In the genomic region with DNA sequence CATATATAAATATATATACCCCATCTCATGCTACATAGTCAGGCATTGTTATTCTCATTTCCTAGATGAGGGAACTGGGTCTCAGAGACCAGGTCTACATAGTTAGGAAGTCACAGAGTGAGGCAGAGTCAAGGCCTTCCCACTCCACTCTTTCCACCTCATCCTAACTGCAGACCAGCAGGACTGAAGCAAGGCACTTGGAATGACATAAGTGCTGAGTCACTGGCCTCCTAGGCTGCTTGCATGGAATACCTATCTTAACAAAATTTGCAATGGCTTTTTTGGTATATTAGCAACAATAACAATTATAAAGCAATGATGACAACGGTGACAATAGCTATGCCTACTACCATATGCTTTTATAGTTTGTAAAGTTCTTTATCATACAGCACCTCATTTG, we compare ENCODE assay signal across 19 cellular contexts. TPM values are rescaled to one million over a fixed set of nuclear protein-coding genes. Genes with fewer than 3 reads are reported as not detected.
DNase-seq lines count a peak whose midpoint lies in the region; ATAC-seq, FAIRE-seq and TF ChIP-seq lines count a peak whose summit lies in the region.
"Had no signal": no experiment of that assay in that cellular context is flagged by ENCODE, and none has a peak within 500 bp of the region (broad histone marks: within the 10 kb centered on the region; RNA-seq: fewer than 3 reads in every experiment).

No MANE protein-coding gene starts in this region.

- no peak overlapping the region for H3K4me3 Mint-ChIP-seq in activated T-helper 2 cell treated with anti-CD3 and anti-CD28 coated beads, Interferon-gamma antibody, Interleukin-2, Interleukin-4, amounts not matched to agents 10 μg/mL and 5 μg/mL and 100 μg/mL, durations not matched to agents 14 hours and 24 hours and 36 hours (ENCODE audit: low read depth)
- H3K4me3 Mint-ChIP-seq: activated naive CD8-positive, alpha-beta T cell treated with anti-CD3 and anti-CD28 coated beads for 36 hours; nephron progenitor cell; stimulated activated naive CD8-positive, alpha-beta T cell treated with anti-CD3 and anti-CD28 coated beads, Interleukin-15, amount 100 ng/mL, for 72 hours had no signal

- no peaks in the 10 kb centered on the region for H3K9me3 ChIP-seq in HUES48 (ENCODE audit: control insufficient read depth, insufficient read depth, low read length)
- no peaks in the 10 kb centered on the region for H3K9me3 ChIP-seq in K562 (replicated peaks; ENCODE audit: control insufficient read depth, insufficient read depth, low read depth, low read length)
- no peaks in the 10 kb centered on the region for H3K9me3 ChIP-seq in keratinocyte (ENCODE audit: control insufficient read depth, low read depth, low read length)
- H3K9me3 ChIP-seq in body of pancreas = no peaks in the 10 kb centered on the region
- no peaks in the 10 kb centered on the region for H3K9me3 ChIP-seq in esophagus muscularis mucosa
- H3K9me3 ChIP-seq: HAP-1 had no signal

- peaks cover 12% of the 10 kb centered on the region for H3K4me1 ChIP-seq in HUES48 (ENCODE audit: control insufficient read depth, insufficient read depth, low read length)
- H3K4me1 ChIP-seq in K562 (replicated peaks in 1 of 2; ENCODE audit: control insufficient read depth in 2 of 2, insufficient read depth in 2 of 2, low read length in 2 of 2) = no peaks in the 10 kb centered on the region
- H3K4me1 ChIP-seq in keratinocyte (ENCODE audit: control insufficient read depth, extremely low read depth, insufficient read depth, low read length) = peaks cover 15% of the 10 kb centered on the region
- H3K4me1 ChIP-seq in body of pancreas = no peaks in the 10 kb centered on the region
- H3K4me1 ChIP-seq in esophagus muscularis mucosa = no peaks in the 10 kb centered on the region

- H3K27ac Mint-ChIP-seq in activated T-helper 2 cell treated with anti-CD3 and anti-CD28 coated beads, Interferon-gamma antibody, Interleukin-2, Interleukin-4, amounts not matched to agents 10 μg/mL and 5 μg/mL and 100 μg/mL, durations not matched to agents 14 hours and 24 hours and 36 hours = no peak overlapping the region
- H3K27ac Mint-ChIP-seq: activated naive CD8-positive, alpha-beta T cell treated with anti-CD3 and anti-CD28 coated beads for 36 hours; nephron progenitor cell; stimulated activated naive CD8-positive, alpha-beta T cell treated with anti-CD3 and anti-CD28 coated beads, Interleukin-15, amount 100 ng/mL, for 72 hours had no signal

- ATAC-seq in K562 (no peak), body of pancreas (no peak), HG03521 (IDR thresholded peaks at IDR 0.05; ENCODE audit: unreplicated experiment) (no peak)
- ATAC-seq: stimulated activated naive CD8-positive, alpha-beta T cell treated with anti-CD3 and anti-CD28 coated beads, Interleukin-15, amount 100 ng/mL, for 72 hours had no signal

- H3K9me3 Mint-ChIP-seq in activated T-helper 2 cell treated with anti-CD3 and anti-CD28 coated beads, Interferon-gamma antibody, Interleukin-2, Interleukin-4, amounts not matched to agents 10 μg/mL and 5 μg/mL and 100 μg/mL, durations not matched to agents 14 hours and 24 hours and 36 hours = no peaks in the 10 kb centered on the region
- H3K9me3 Mint-ChIP-seq: activated naive CD8-positive, alpha-beta T cell treated with anti-CD3 and anti-CD28 coated beads for 36 hours; nephron progenitor cell had no signal

- POLR2A ChIA-PET in K562 (lab: Yijun Ruan, JAX) = interaction anchor here (0.7 kb wide), 1 partner anchor 269 kb away, joined by 4 read pairs; no protein-coding TSS in a partner anchor

- no TSS peak for BruUV-seq in K562 (replicated peaks; lab: Mats Ljungman, UMichigan)

- H2AFZ ChIP-seq in K562 (ENCODE audit: low read depth, low read length) = no peak overlapping the region
- no peak overlapping the region for H2AFZ ChIP-seq in keratinocyte (ENCODE audit: control insufficient read depth, low read length)

- in situ Hi-C loops in K562 (cut with MboI) = no loop called here

- H4K20me1 ChIP-seq in K562 (replicated peaks; ENCODE audit: control insufficient read depth, insufficient read depth, low read length) (no peaks in the 10 kb centered on the region), keratinocyte (ENCODE audit: control insufficient read depth, extremely low read depth, insufficient read depth, low read length) (no peaks in the 10 kb centered on the region)

- H3K4me3 ChIP-seq in AG10803 (ENCODE audit: low read length) = no peak overlapping the region
- no peak overlapping the region for H3K4me3 ChIP-seq in HUES48 (ENCODE audit: low read depth, low read length)
- no peak overlapping the region for H3K4me3 ChIP-seq in K562
- H3K4me3 ChIP-seq in keratinocyte (ENCODE audit: control insufficient read depth in 2 of 3, extremely low read depth in 1 of 3, insufficient read depth in 2 of 3, low read depth in 1 of 3, low read length in 3 of 3) = no peak overlapping the region
- no peak overlapping the region for H3K4me3 ChIP-seq in body of pancreas
- H3K4me3 ChIP-seq in esophagus muscularis mucosa = no peak overlapping the region
- H3K4me3 ChIP-seq: HAP-1 had no signal

- H3K27me3 Mint-ChIP-seq in activated T-helper 2 cell treated with anti-CD3 and anti-CD28 coated beads, Interferon-gamma antibody, Interleukin-2, Interleukin-4, amounts not matched to agents 10 μg/mL and 5 μg/mL and 100 μg/mL, durations not matched to agents 14 hours and 24 hours and 36 hours (ENCODE audit: low read depth) = peaks cover under 1% of the 10 kb centered on the region

- no peak for TF ChIP-seq CTCF in AG10803 (conservative IDR thresholded peaks at IDR 0.05; ENCODE audit: low read length)
- no peak for TF ChIP-seq CTCF in K562 (IDR thresholded peaks at IDR 0.05 in 2 of 3, conservative IDR thresholded peaks at IDR 0.05 in 1 of 3; ENCODE audit: insufficient read depth in 2 of 3, low read depth in 1 of 3, low read length in 3 of 3)
- no peak for TF ChIP-seq CTCF in keratinocyte (optimal IDR thresholded peaks at IDR 0.05 in 1 of 3, IDR thresholded peaks at IDR 0.05 in 1 of 3, conservative IDR thresholded peaks at IDR 0.05 in 1 of 3; ENCODE audit: extremely low read depth in 1 of 3, insufficient read depth in 2 of 3, low read length in 3 of 3)
- no peak for TF ChIP-seq CTCF in body of pancreas (IDR thresholded peaks at IDR 0.05)
- TF ChIP-seq CTCF in esophagus muscularis mucosa (IDR thresholded peaks at IDR 0.05) = no peak

- no peaks in the 10 kb centered on the region for H3K36me3 ChIP-seq in HUES48 (ENCODE audit: control insufficient read depth, insufficient read depth, low read length)
- no peaks in the 10 kb centered on the region for H3K36me3 ChIP-seq in K562 (ENCODE audit: control insufficient read depth, insufficient read depth, low read length)
- peaks cover 0 to 2% of the 10 kb centered on the region in 2 experiments for H3K36me3 ChIP-seq in keratinocyte (ENCODE audit: control insufficient read depth in 2 of 2, extremely low read depth in 1 of 2, insufficient read depth in 2 of 2, low read length in 2 of 2)
- H3K36me3 ChIP-seq in body of pancreas (replicated peaks in 1 of 2; ENCODE audit: insufficient read depth in 1 of 2, low read depth in 2 of 2) = no peaks in the 10 kb centered on the region
- no peaks in the 10 kb centered on the region for H3K36me3 ChIP-seq in esophagus muscularis mucosa
- H3K36me3 ChIP-seq: HAP-1 had no signal

- H3K27ac ChIP-seq in HUES48 (ENCODE audit: low read depth, low read length) = peak overlapping the region; percentile 48
- no peak overlapping the region for H3K27ac ChIP-seq in K562 (ENCODE audit: extremely low read depth, low read depth, low read length)
- no peak overlapping the region for H3K27ac ChIP-seq in keratinocyte (ENCODE audit: control insufficient read depth, insufficient read depth, low read length)
- no peak overlapping the region for H3K27ac ChIP-seq in body of pancreas
- no peak overlapping the region for H3K27ac ChIP-seq in esophagus muscularis mucosa (replicated peaks in 1 of 4)

- TF ChIP-seq POLR2A in K562 (conservative IDR thresholded peaks at IDR 0.05) (no peak), body of pancreas (IDR thresholded peaks at IDR 0.05) (no peak), esophagus muscularis mucosa (IDR thresholded peaks at IDR 0.05; ENCODE audit: low read depth) (no peak)

- intact Hi-C loops in K562 (cut with micrococcal nuclease) = no loop called here
- intact Hi-C loops in body of pancreas (cut with DNase I) = no loop called here
- intact Hi-C loops in esophagus muscularis mucosa (cut with DNase I) = no loop called here
- intact Hi-C loops in activated T-helper 2 cell treated with anti-CD3 and anti-CD28 coated beads, Interferon-gamma antibody, Interleukin-2, Interleukin-4, amounts not matched to agents 10 μg/mL and 5 μg/mL and 100 μg/mL, durations not matched to agents 14 hours and 24 hours and 36 hours (cut with micrococcal nuclease) = no loop called here

- no peak for FAIRE-seq in K562 (lab: Jason Lieb, UNC)
- FAIRE-seq in keratinocyte (lab: Jason Lieb, UNC) = peak; percentile 83
- FAIRE-seq: frontal cortex had no signal

- H3K4me2 ChIP-seq in K562 (ENCODE audit: insufficient read depth, low read length) (no peak overlapping the region), keratinocyte (ENCODE audit: control insufficient read depth, extremely low read depth, insufficient read depth, low read depth, low read length) (no peak overlapping the region)

- DNase-seq in AG10803 (ENCODE audit: low read depth) (peak; percentile 56), K562 (ENCODE audit: extremely low read depth in 1 of 4, low spot score in 3 of 4) (no peak), keratinocyte (ENCODE audit: low read depth, low spot score) (no peak), body of pancreas (no peak), esophagus muscularis mucosa (ENCODE audit: extremely low spot score) (no peak)
- DNase-seq in activated T-helper 2 cell treated with anti-CD3 and anti-CD28 coated beads, Interferon-gamma antibody, Interleukin-2, Interleukin-4, amounts not matched to agents 10 μg/mL and 5 μg/mL and 100 μg/mL, durations not matched to agents 14 hours and 24 hours and 36 hours (ENCODE audit: low spot score) = no peak
- DNase-seq: activated CD4-positive, alpha-beta T cell treated with anti-CD3 and anti-CD28 coated beads, Interleukin-2, amount 50 U/mL, for 4 hours; activated naive CD8-positive, alpha-beta T cell treated with anti-CD3 and anti-CD28 coated beads for 36 hours; activated T-cell treated with anti-CD3 and anti-CD28 coated beads, Interleukin-2, amount 50 U/mL, for 48 hours; caudate nucleus; COR-L47; effector memory CD4-positive, alpha-beta T cell; NCI-H526; nephron progenitor cell; stimulated activated naive CD8-positive, alpha-beta T cell treated with anti-CD3 and anti-CD28 coated beads, Interleukin-15, amount 100 ng/mL, for 72 hours had no signal

- H3K4me1 Mint-ChIP-seq in activated T-helper 2 cell treated with anti-CD3 and anti-CD28 coated beads, Interferon-gamma antibody, Interleukin-2, Interleukin-4, amounts not matched to agents 10 μg/mL and 5 μg/mL and 100 μg/mL, durations not matched to agents 14 hours and 24 hours and 36 hours (ENCODE audit: low read depth) = no peaks in the 10 kb centered on the region
- H3K4me1 Mint-ChIP-seq: activated naive CD8-positive, alpha-beta T cell treated with anti-CD3 and anti-CD28 coated beads for 36 hours; stimulated activated naive CD8-positive, alpha-beta T cell treated with anti-CD3 and anti-CD28 coated beads, Interleukin-15, amount 100 ng/mL, for 72 hours had no signal

- dilution Hi-C loops in keratinocyte (cut with MboI; ENCODE audit: extremely low pct_ligation_motif_present, low sequenced_read_pairs) = no loop called here

- H3K79me2 ChIP-seq in K562 (ENCODE audit: control insufficient read depth, insufficient read depth, low read length) = no peaks in the 10 kb centered on the region
- no peaks in the 10 kb centered on the region for H3K79me2 ChIP-seq in keratinocyte (ENCODE audit: control insufficient read depth, insufficient read depth, low read length)

- no peak for TF ChIP-seq RAD21 in K562 (CRISPR knock-in tag; conservative IDR thresholded peaks at IDR 0.05 in 1 of 2, IDR thresholded peaks at IDR 0.05 in 1 of 2)

- H3K27me3 ChIP-seq in HUES48 (ENCODE audit: control insufficient read depth, insufficient read depth, low read length) = no peaks in the 10 kb centered on the region
- no peaks in the 10 kb centered on the region for H3K27me3 ChIP-seq in K562 (ENCODE audit: control insufficient read depth in 2 of 2, insufficient read depth in 2 of 2, low read length in 2 of 2)
- H3K27me3 ChIP-seq in keratinocyte (ENCODE audit: control insufficient read depth, extremely low read depth, insufficient read depth, low read length) = no peaks in the 10 kb centered on the region
- no peaks in the 10 kb centered on the region for H3K27me3 ChIP-seq in body of pancreas
- peaks cover 0 to 7% (median 0%) of the 10 kb centered on the region in 4 donors for H3K27me3 ChIP-seq in esophagus muscularis mucosa

- H3K9me1 ChIP-seq in K562 (ENCODE audit: control insufficient read depth, insufficient read depth, low read length) (no peaks in the 10 kb centered on the region), keratinocyte (ENCODE audit: control insufficient read depth, extremely low read depth, insufficient read depth, low read length) (no peaks in the 10 kb centered on the region)

- no peaks in the 10 kb centered on the region for H3K36me3 Mint-ChIP-seq in activated T-helper 2 cell treated with anti-CD3 and anti-CD28 coated beads, Interferon-gamma antibody, Interleukin-2, Interleukin-4, amounts not matched to agents 10 μg/mL and 5 μg/mL and 100 μg/mL, durations not matched to agents 14 hours and 24 hours and 36 hours (ENCODE audit: low read depth)
- H3K36me3 Mint-ChIP-seq: activated naive CD8-positive, alpha-beta T cell treated with anti-CD3 and anti-CD28 coated beads for 36 hours had no signal

- CTCF ChIA-PET in K562 (lab: Yijun Ruan, JAX; ENCODE audit: low intra/inter-chr PET ratio) = no interaction called here

- TF ChIP-seq EP300 in K562 (IDR thresholded peaks at IDR 0.05; ENCODE audit: low read length) = no peak
- no peak for TF ChIP-seq EP300 in esophagus muscularis mucosa (IDR thresholded peaks at IDR 0.05)

- 0% methylated on average over 1 of the region's 1 CpG for WGBS in K562 (ENCODE audit: insufficient coverage, low coverage, missing lambda C conversion rate)
- WGBS in body of pancreas, 2 donors = 70 to 93% methylated on average over 1 of the region's 1 CpG
- 91% methylated on average over 1 of the region's 1 CpG for WGBS in esophagus muscularis mucosa

- H3K9ac ChIP-seq in HUES48 (ENCODE audit: low read depth, low read length) (no peak overlapping the region), K562 (ENCODE audit: insufficient read depth in 1 of 2, low read depth in 2 of 2, low read length in 2 of 2) (no peak overlapping the region), keratinocyte (ENCODE audit: control insufficient read depth, extremely low read depth, insufficient read depth, low read length) (no peak overlapping the region)

RNA-seq across cellular contexts. Expression of gene ANO4, which starts 5.4 kb away (rescaled TPM):
- not detected in 2 replicates for total RNA-seq in K562 (2011; cell fraction: chromatin; rRNA removed; ENCODE audit: low replicate concordance)
- not detected in 2 replicates for total RNA-seq in K562 (2011; cell fraction: nucleolus; rRNA removed)
- total RNA-seq in K562 (2011; cell fraction: nucleoplasm; rRNA removed) = not detected in 2 replicates
- not detected in 2 replicates for total RNA-seq in K562 (2014; rRNA removed)
- not detected in 2 replicates for total RNA-seq in K562 (2014; rRNA removed; fragmentation: Illumina TruSeq; extraction: Trizol)
- total RNA-seq in K562 (2015; rRNA removed; fragmentation: Illumina TruSeq; extraction: Trizol) = not detected in 2 replicates
- total RNA-seq in K562 (2021) = not detected in 2 replicates
- polyA plus RNA-seq in K562 (2011; rRNA removed) = not detected in 2 replicates
- not detected in 2 replicates for polyA plus RNA-seq in K562 (2011; cell fraction: cytosol; rRNA removed)
- polyA plus RNA-seq in K562 (2011; cell fraction: nucleus; rRNA removed) = not detected in 2 replicates
- polyA plus RNA-seq in K562 (2012) = not detected in 2 replicates
- polyA plus RNA-seq in K562 (2014; fragmentation: Illumina TruSeq; extraction: Trizol) = not detected in 2 replicates
- polyA plus RNA-seq in K562 (2014; fragmentation: Nextera tagmentation; extraction: Ambion mirVana) = not detected
- not detected in 2 replicates for polyA plus RNA-seq in K562 (2014; rRNA removed)
- not detected in 2 replicates for polyA minus RNA-seq in K562 (2011; rRNA and poly(A)+ RNA removed)
- not detected in 2 replicates for polyA minus RNA-seq in K562 (2011; cell fraction: cytosol; rRNA and poly(A)+ RNA removed)
- not detected in 2 replicates for polyA minus RNA-seq in K562 (2011; cell fraction: nucleus; rRNA and poly(A)+ RNA removed)
- 11.2 to 18.1 TPM (median 16.7 TPM) in 3 replicates for polyA plus RNA-seq in keratinocyte
- 0.64 TPM for polyA plus RNA-seq in keratinocyte (2011; ENCODE audit: low read depth)
- polyA plus RNA-seq in keratinocyte (2011; cell fraction: cytosol; rRNA removed) = 6.4 and 10.1 TPM in 2 replicates
- polyA plus RNA-seq in keratinocyte (2011; cell fraction: nucleus; rRNA removed) = 21.3 and 23.1 TPM in 2 replicates
- polyA plus RNA-seq in keratinocyte (2012; ENCODE audit: low replicate concordance) = 0.65 and 9.7 TPM in 2 replicates
- 15.9 to 33.5 TPM (median 23.5 TPM) in 3 replicates for polyA minus RNA-seq in keratinocyte
- 6.1 TPM for polyA minus RNA-seq in keratinocyte (2011; cell fraction: cytosol; rRNA and poly(A)+ RNA removed)
- 27.8 and 35.7 TPM in 2 replicates for polyA minus RNA-seq in keratinocyte (2011; cell fraction: nucleus; rRNA and poly(A)+ RNA removed)
- total RNA-seq in body of pancreas = 1 to 10 TPM in 1 of 2 donors, not detected in 1; 1.6 TPM
- under 1 TPM in 2 of 4 donors, not detected in 2; 0.06 to 0.17 TPM for total RNA-seq in esophagus muscularis mucosa
- total RNA-seq in activated T-helper 2 cell treated with anti-CD3 and anti-CD28 coated beads, Interferon-gamma antibody, Interleukin-2, Interleukin-4, amounts not matched to agents 10 μg/mL and 5 μg/mL and 100 μg/mL, durations not matched to agents 14 hours and 24 hours and 36 hours = not detected in 2 replicates
- total RNA-seq: activated naive CD8-positive, alpha-beta T cell treated with anti-CD3 and anti-CD28 coated beads for 36 hours had no signal
